ENCODE assay signal across 10 cellular contexts in genomic region chr1:100134872-100135271, GRCh38. TPM values are rescaled to one million over a fixed set of nuclear protein-coding genes. Genes with fewer than 3 reads are reported as not detected.
DNase-seq lines count a peak whose midpoint lies in the region; ATAC-seq and TF ChIP-seq lines count a peak whose summit lies in the region.
"Had no signal": no experiment of that assay in that cellular context is flagged by ENCODE, and none has a peak within 500 bp of the region (broad histone marks: within the 10 kb centered on the region; RNA-seq: fewer than 3 reads in every experiment).

No MANE protein-coding gene starts in this region.

- peak overlapping the region; percentile 89 for H3K4me2 ChIP-seq in PC-9

- DNase-seq in activated naive CD4-positive, alpha-beta T cell treated with anti-CD3 and anti-CD28 coated beads, Interleukin-2, amount 50 U/mL, for 72 hours (ENCODE audit: low spot score in 2 of 2) = no peak
- DNase-seq in PC-9 (no peak), endothelial cell (ENCODE audit: low spot score) (no peak), sciatic nerve (ENCODE audit: low spot score) (no peak), NCI-H526 (lab: John Stamatoyannopoulos, UW) (no peak)
- DNase-seq in stimulated activated naive CD8-positive, alpha-beta T cell treated with anti-CD3 and anti-CD28 coated beads, Interleukin-15, amount 100 ng/mL, for 72 hours = no peak
- DNase-seq: activated CD4-positive, CD25-positive, alpha-beta regulatory T cell; NCI-H1417 treated with DMSO at 0.1 percent for 48 hours had no signal

- intact Hi-C loops in PC-9 (cut with micrococcal nuclease; ENCODE audit: unreplicated experiment) (loop anchor here (10.0 kb wide), 2 partner anchors 320 to 760 kb away; partner anchors contain the start of genes EXTL2 and SLC30A7), sciatic nerve (cut with DNase I) (no loop called here)

- peaks cover 6% of the 10 kb centered on the region for H3F3A ChIP-seq in PC-9 (ENCODE audit: insufficient read depth, low read depth)

- no peak for ATAC-seq in activated naive CD4-positive, alpha-beta T cell treated with anti-CD3 and anti-CD28 coated beads, Interleukin-2, amount 50 U/mL, for 72 hours
- ATAC-seq in stimulated activated naive CD8-positive, alpha-beta T cell treated with anti-CD3 and anti-CD28 coated beads, Interleukin-15, amount 100 ng/mL, for 72 hours = no peak
- ATAC-seq in sciatic nerve (no peak), HG02623 (IDR thresholded peaks at IDR 0.05; ENCODE audit: unreplicated experiment) (no peak)

- no peak overlapping the region for H3K4me3 ChIP-seq in PC-9

- peaks cover 34% of the 10 kb centered on the region for H3K4me1 ChIP-seq in PC-9 (replicated peaks; ENCODE audit: insufficient read depth)

- H3K9me3 Mint-ChIP-seq in activated naive CD4-positive, alpha-beta T cell treated with anti-CD3 and anti-CD28 coated beads, Interleukin-2, amount 50 U/mL, for 24 hours = no peaks in the 10 kb centered on the region
- no peaks in the 10 kb centered on the region for H3K9me3 Mint-ChIP-seq in activated naive CD4-positive, alpha-beta T cell treated with anti-CD3 and anti-CD28 coated beads, Interleukin-2, amount 50 U/mL, for 72 hours
- H3K9me3 Mint-ChIP-seq in endothelial cell (ENCODE audit: unreplicated experiment) = no peaks in the 10 kb centered on the region
- H3K9me3 Mint-ChIP-seq in stimulated activated naive CD8-positive, alpha-beta T cell treated with anti-CD3 and anti-CD28 coated beads, Interleukin-15, amount 100 ng/mL, for 72 hours = no peaks in the 10 kb centered on the region

- H3K36me3 Mint-ChIP-seq in activated naive CD4-positive, alpha-beta T cell treated with anti-CD3 and anti-CD28 coated beads, Interleukin-2, amount 50 U/mL, for 24 hours = peaks cover 5% of the 10 kb centered on the region
- H3K36me3 Mint-ChIP-seq in activated naive CD4-positive, alpha-beta T cell treated with anti-CD3 and anti-CD28 coated beads, Interleukin-2, amount 50 U/mL, for 72 hours = peaks cover 26% of the 10 kb centered on the region in 2 donors
- no peaks in the 10 kb centered on the region for H3K36me3 Mint-ChIP-seq in endothelial cell (ENCODE audit: low read depth, unreplicated experiment)

- H3K79me2 ChIP-seq in PC-9 (ENCODE audit: low read depth) = peaks cover 58% of the 10 kb centered on the region

- BruUV-seq in PC-9 (replicated peaks; lab: Mats Ljungman, UMichigan) = no TSS peak

- peaks cover 48% of the 10 kb centered on the region for H3K4me1 Mint-ChIP-seq in activated naive CD4-positive, alpha-beta T cell treated with anti-CD3 and anti-CD28 coated beads, Interleukin-2, amount 50 U/mL, for 24 hours
- peaks cover 10% of the 10 kb centered on the region for H3K4me1 Mint-ChIP-seq in endothelial cell (ENCODE audit: unreplicated experiment)
- H3K4me1 Mint-ChIP-seq in stimulated activated naive CD8-positive, alpha-beta T cell treated with anti-CD3 and anti-CD28 coated beads, Interleukin-15, amount 100 ng/mL, for 72 hours = peaks cover 27% of the 10 kb centered on the region

- no peak overlapping the region for H3K27ac Mint-ChIP-seq in activated naive CD4-positive, alpha-beta T cell treated with anti-CD3 and anti-CD28 coated beads, Interleukin-2, amount 50 U/mL, for 24 hours
- no peak overlapping the region for H3K27ac Mint-ChIP-seq in activated naive CD4-positive, alpha-beta T cell treated with anti-CD3 and anti-CD28 coated beads, Interleukin-2, amount 50 U/mL, for 72 hours
- H3K27ac Mint-ChIP-seq in endothelial cell (ENCODE audit: unreplicated experiment) = peak overlapping the region; percentile 34
- H3K27ac Mint-ChIP-seq in stimulated activated naive CD8-positive, alpha-beta T cell treated with anti-CD3 and anti-CD28 coated beads, Interleukin-15, amount 100 ng/mL, for 72 hours = no peak overlapping the region

- H3K27ac ChIP-seq in PC-9 = no peak overlapping the region

- POLR2A ChIA-PET in PC-9 (lab: Charles Lee; ENCODE audit: unreplicated experiment) = no interaction called here

- H3K36me3 ChIP-seq in PC-9 (ENCODE audit: low read depth) = peaks cover 23% of the 10 kb centered on the region

- H2AFZ ChIP-seq in PC-9 = no peak overlapping the region

- no peaks in the 10 kb centered on the region for H3K9me2 ChIP-seq in PC-9 (ENCODE audit: insufficient read depth)

- peak overlapping the region; percentile 80 for H3K4me3 Mint-ChIP-seq in activated naive CD4-positive, alpha-beta T cell treated with anti-CD3 and anti-CD28 coated beads, Interleukin-2, amount 50 U/mL, for 24 hours
- H3K4me3 Mint-ChIP-seq in endothelial cell (ENCODE audit: unreplicated experiment) = no peak overlapping the region
- peak overlapping the region; percentile 16 to 42 for H3K4me3 Mint-ChIP-seq in stimulated activated naive CD8-positive, alpha-beta T cell treated with anti-CD3 and anti-CD28 coated beads, Interleukin-15, amount 100 ng/mL, for 72 hours

- CTCF ChIA-PET in PC-9 (lab: Charles Lee) = no interaction called here

- no peaks in the 10 kb centered on the region for H4K20me1 ChIP-seq in PC-9 (ENCODE audit: insufficient read depth)

- no peaks in the 10 kb centered on the region for H3K9me3 ChIP-seq in PC-9 (ENCODE audit: insufficient read depth, low read depth)

- no peaks in the 10 kb centered on the region for H3K27me3 ChIP-seq in PC-9 (ENCODE audit: insufficient read depth, low read depth)

- no peak for TF ChIP-seq CTCF in PC-9 (conservative IDR thresholded peaks at IDR 0.05)
- TF ChIP-seq CTCF in endothelial cell (IDR thresholded peaks at IDR 0.05; ENCODE audit: unreplicated experiment) = no peak

- no peaks in the 10 kb centered on the region for H3K27me3 Mint-ChIP-seq in activated naive CD4-positive, alpha-beta T cell treated with anti-CD3 and anti-CD28 coated beads, Interleukin-2, amount 50 U/mL, for 24 hours
- peaks cover 6% of the 10 kb centered on the region for H3K27me3 Mint-ChIP-seq in endothelial cell (ENCODE audit: unreplicated experiment)
- no peaks in the 10 kb centered on the region for H3K27me3 Mint-ChIP-seq in stimulated activated naive CD8-positive, alpha-beta T cell treated with anti-CD3 and anti-CD28 coated beads, Interleukin-15, amount 100 ng/mL, for 72 hours

RNA-seq across cellular contexts. Expression of gene TRMT13, which starts 1.9 kb away (rescaled TPM):
- total RNA-seq in activated naive CD4-positive, alpha-beta T cell treated with anti-CD3 and anti-CD28 coated beads, Interleukin-2, amount 50 U/mL, for 72 hours = 10 to 100 TPM; 15.5 to 17.5 TPM
- total RNA-seq in PC-9 (2021) (7.3 and 14.2 TPM in 2 replicates), endothelial cell (ENCODE audit: unreplicated experiment) (10.5 TPM), sciatic nerve (25.8 TPM)

RNA-seq across cellular contexts. Expression of gene SASS6, which starts 2.1 kb away (rescaled TPM):
- 10 to 100 TPM; 14.5 to 16.7 TPM for total RNA-seq in activated naive CD4-positive, alpha-beta T cell treated with anti-CD3 and anti-CD28 coated beads, Interleukin-2, amount 50 U/mL, for 72 hours
- total RNA-seq in PC-9 (2021) (5.1 and 8.7 TPM in 2 replicates), endothelial cell (ENCODE audit: unreplicated experiment) (6.1 TPM), sciatic nerve (3.1 TPM)

RNA-seq across cellular contexts. Expression of gene LRRC39, which starts 43.2 kb away (rescaled TPM):
- total RNA-seq in activated naive CD4-positive, alpha-beta T cell treated with anti-CD3 and anti-CD28 coated beads, Interleukin-2, amount 50 U/mL, for 72 hours = under 1 TPM; 0.32 to 0.70 TPM
- 0.75 and 0.85 TPM in 2 replicates for total RNA-seq in PC-9 (2021)
- 0.64 TPM for total RNA-seq in endothelial cell (ENCODE audit: unreplicated experiment)
- total RNA-seq in sciatic nerve = 1.7 TPM
